Comparison of ENCODE assay signal across 8 cellular contexts in the genomic region with DNA sequence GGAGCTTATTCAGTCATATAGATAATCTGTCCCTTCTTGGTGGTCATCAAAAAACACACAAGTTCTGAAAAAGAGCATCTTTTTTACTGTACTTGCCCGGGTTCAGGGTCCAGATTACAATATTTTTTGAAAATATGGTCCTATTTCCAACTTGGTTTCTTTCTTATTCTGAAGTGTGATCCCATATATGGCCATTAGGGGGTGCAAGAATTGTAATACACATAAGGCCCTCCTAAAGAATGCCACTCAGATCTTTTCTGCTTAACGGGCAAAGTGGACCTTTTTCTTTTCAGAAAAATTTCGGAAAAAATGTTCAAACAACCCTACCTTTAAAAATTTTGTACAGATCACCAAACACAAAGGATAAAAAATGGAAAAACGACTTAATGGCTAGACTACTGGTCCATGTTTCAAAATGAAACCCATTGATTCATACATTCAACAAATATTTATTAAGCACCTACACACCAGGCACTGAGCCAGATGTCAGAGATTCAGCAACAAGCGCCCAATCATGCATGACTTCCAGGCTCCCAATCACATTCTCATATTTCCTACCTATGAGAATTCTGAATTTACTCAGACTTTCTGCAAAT.
DNase-seq lines count a peak whose midpoint lies in the region; ATAC-seq and TF ChIP-seq lines count a peak whose summit lies in the region.

No MANE protein-coding gene starts in this region.

- no peak overlapping the region for H3K27ac Mint-ChIP-seq in neural crest cell (ENCODE audit: unreplicated experiment)

- no peaks in the 10 kb centered on the region for H3K36me3 ChIP-seq in BE2C
- H3K36me3 ChIP-seq in Loucy (ENCODE audit: insufficient read depth, low read length), result no peaks in the 10 kb centered on the region

- no peak overlapping the region for H3K4me3 Mint-ChIP-seq in neural crest cell

- H3K4me1 Mint-ChIP-seq in neural crest cell, result no peaks in the 10 kb centered on the region

- H4K20me1 ChIP-seq in Loucy (ENCODE audit: insufficient read depth, low read length, poor library complexity, severe bottlenecking), result no peaks in the 10 kb centered on the region

- peaks cover under 1% of the 10 kb centered on the region for H3K9me3 Mint-ChIP-seq in neural crest cell

- no peaks in the 10 kb centered on the region for H3K9me3 ChIP-seq in BE2C
- no peaks in the 10 kb centered on the region for H3K9me3 ChIP-seq in Loucy (ENCODE audit: insufficient read depth, low read depth, low read length)

- H3K36me3 Mint-ChIP-seq in neural crest cell (ENCODE audit: low read depth), result peaks cover under 1% of the 10 kb centered on the region

- no peak overlapping the region for H3K4me2 ChIP-seq in Loucy (ENCODE audit: low read depth, low read length, poor library complexity, severe bottlenecking)

- no peaks in the 10 kb centered on the region for H3K79me2 ChIP-seq in Loucy (ENCODE audit: insufficient read depth, low read length)

- no peaks in the 10 kb centered on the region for H3K27me3 ChIP-seq in BE2C
- H3K27me3 ChIP-seq in Loucy (ENCODE audit: insufficient read depth, low read length, poor library complexity, severe bottlenecking), result no peaks in the 10 kb centered on the region

- no peaks in the 10 kb centered on the region for H3K27me3 Mint-ChIP-seq in neural crest cell (ENCODE audit: low read depth)

- H3K27ac ChIP-seq in coronary artery, result no peak overlapping the region

- no peak overlapping the region for H3K9ac ChIP-seq in Loucy (ENCODE audit: low read depth, low read length, poor library complexity, severe bottlenecking)

- H3K4me1 ChIP-seq in BE2C (no peaks in the 10 kb centered on the region), Loucy (ENCODE audit: insufficient read depth, low read length, poor library complexity, severe bottlenecking) (no peaks in the 10 kb centered on the region)

- H2AFZ ChIP-seq in Loucy (ENCODE audit: low read length), result no peak overlapping the region

- no peak overlapping the region; the same call in 1 of the 2 replicates for H3K4me3 ChIP-seq in BE2C (ENCODE audit: low read depth, low read length)
- H3K4me3 ChIP-seq in Loucy (ENCODE audit: low read length, poor library complexity, severe bottlenecking), result no peak overlapping the region
- no peak overlapping the region for H3K4me3 ChIP-seq in coronary artery

- no peaks in the 10 kb centered on the region for H3F3A ChIP-seq in Loucy (ENCODE audit: low read depth)

- peak; percentile 59 for TF ChIP-seq CTCF in BE2C (IDR thresholded peaks at IDR 0.05; ENCODE audit: low read depth, low read length)
- peak; percentile 79 for TF ChIP-seq CTCF in Loucy (conservative IDR thresholded peaks at IDR 0.05; ENCODE audit: low read length)
- peak; percentile 21 for TF ChIP-seq CTCF in coronary artery (IDR thresholded peaks at IDR 0.05)
- TF ChIP-seq CTCF in neural crest cell (conservative IDR thresholded peaks at IDR 0.05), result peak; percentile 77

- DNase-seq in BE2C (peak; percentile 8), coronary artery (ENCODE audit: low spot score) (no peak), neural crest cell (ENCODE audit: low read depth, low spot score) (no peak), DMS79 treated with DMSO at 0.1 percent for 48 hours (lab: John Stamatoyannopoulos, UW) (no peak), 8988T (no peak)

- H3K9me2 ChIP-seq in Loucy (replicated peaks; ENCODE audit: low read depth, low read length), result no peaks in the 10 kb centered on the region

- ATAC-seq in GM18867 (IDR thresholded peaks at IDR 0.05; ENCODE audit: unreplicated experiment), result peak; percentile 81
- ATAC-seq in GM19328 (IDR thresholded peaks at IDR 0.05; ENCODE audit: unreplicated experiment), result no peak

Comparison
In these comparisons a context has a peak if more than half of its experiments do, and no peak if none do; other contexts are left out.
1. CTCF ChIP-seq: peak in every context shown above with its lines; median percentile 79 in Loucy; 77 in neural crest cell; 59 in BE2C; 21 in coronary artery.